9 cellular contexts compared by ENCODE assay signal in genomic region chr12:13208533-13209278, GRCh38. TPM values are rescaled to one million over a fixed set of nuclear protein-coding genes. Genes with fewer than 3 reads are reported as not detected.
A peak's percentile ranks its signal among the peaks of the same experiment; 100 is the strongest.
DNase-seq lines count a peak whose midpoint lies in the region; ATAC-seq and TF ChIP-seq lines count a peak whose summit lies in the region.
"Had no signal": no experiment of that assay in that cellular context is flagged by ENCODE, and none has a peak within 500 bp of the region (broad histone marks: within the 10 kb centered on the region; RNA-seq: fewer than 3 reads in every experiment).

No MANE protein-coding gene starts in this region.

- H3K36me3 Mint-ChIP-seq in CD8-positive, alpha-beta memory T cell = no peaks in the 10 kb centered on the region

- TF ChIP-seq CTCF in Peyer's patch (IDR thresholded peaks at IDR 0.05) (peak in 4 of 6 experiments; percentile 16 to 65 (median 53)), fibroblast of villous mesenchyme (IDR thresholded peaks at IDR 0.05; ENCODE audit: insufficient read depth, low read depth, low read length) (peak; percentile 70), smooth muscle cell (IDR thresholded peaks at IDR 0.05; ENCODE audit: borderline replicate concordance, insufficient read depth, poor library complexity, severe bottlenecking) (peak; percentile 67)

- peaks cover 6 to 8% of the 10 kb centered on the region in 2 donors for H3K27me3 Mint-ChIP-seq in CD8-positive, alpha-beta memory T cell

- peaks cover 0 to 8% (median 0%) of the 10 kb centered on the region in 3 donors for H3K36me3 ChIP-seq in Peyer's patch
- H3K36me3 ChIP-seq in smooth muscle cell (ENCODE audit: low read depth) = no peaks in the 10 kb centered on the region
- no peaks in the 10 kb centered on the region for H3K36me3 ChIP-seq in CD8-positive, alpha-beta memory T cell (ENCODE audit: insufficient read depth, low read length)
- H3K36me3 ChIP-seq: SJCRH30 had no signal

- H3K4me1 ChIP-seq in Peyer's patch = peaks cover 0 to 49% (median 0%) of the 10 kb centered on the region in 4 donors
- peaks cover 28% of the 10 kb centered on the region for H3K4me1 ChIP-seq in smooth muscle cell (ENCODE audit: low read depth)
- peaks cover 4% of the 10 kb centered on the region for H3K4me1 ChIP-seq in CD8-positive, alpha-beta memory T cell (ENCODE audit: insufficient read depth, low read length)

- 52% methylated on average over 7 of the region's 7 CpGs for WGBS in smooth muscle cell (ENCODE audit: low lambda C conversion rate)

- DNase-seq in DMS 273 (lab: John Stamatoyannopoulos, UW; ENCODE audit: unreplicated experiment) (peak; percentile 24), DMS 273 treated with DMSO at 0.1 percent for 48 hours (lab: John Stamatoyannopoulos, UW) (no peak), Peyer's patch (no peak), fibroblast of villous mesenchyme (ENCODE audit: low read depth) (peak; percentile 63), smooth muscle cell (lab: John Stamatoyannopoulos, UW; ENCODE audit: unreplicated experiment) (no peak)
- DNase-seq in CD8-positive, alpha-beta memory T cell = no peak

- H3K9me3 Mint-ChIP-seq in CD8-positive, alpha-beta memory T cell = no peaks in the 10 kb centered on the region

- CTCF ChIA-PET in CD8-positive, alpha-beta memory T cell (lab: Charles Lee) = interaction anchor here (0.9 to 9.8 kb wide), 2 partner anchors 110 to 294 kb away, joined by 3 to 88 read pairs; no protein-coding TSS in a partner anchor

- H3K27ac ChIP-seq in Peyer's patch = peak overlapping the region in 2 of 4 donors; percentile 10 to 61
- peak overlapping the region; percentile 93 for H3K27ac ChIP-seq in smooth muscle cell (ENCODE audit: low read depth)
- H3K27ac ChIP-seq in CD8-positive, alpha-beta memory T cell (ENCODE audit: low read depth, low read length) = no peak overlapping the region
- H3K27ac ChIP-seq: SJCRH30 had no signal

- peaks cover 7% of the 10 kb centered on the region for H3F3A ChIP-seq in smooth muscle cell (ENCODE audit: low read depth)

- H3K4me3 ChIP-seq in Peyer's patch (no peak overlapping the region), fibroblast of villous mesenchyme (ENCODE audit: low read depth, low read length) (no peak overlapping the region), smooth muscle cell (no peak overlapping the region)
- H3K4me3 ChIP-seq in CD8-positive, alpha-beta memory T cell (ENCODE audit: low read length) = no peak overlapping the region
- H3K4me3 ChIP-seq: SJCRH30 had no signal

- no peak overlapping the region for H3K27ac Mint-ChIP-seq in CD8-positive, alpha-beta memory T cell

- H3K27me3 ChIP-seq in Peyer's patch (no peaks in the 10 kb centered on the region), smooth muscle cell (ENCODE audit: low read depth) (no peaks in the 10 kb centered on the region)
- no peaks in the 10 kb centered on the region for H3K27me3 ChIP-seq in CD8-positive, alpha-beta memory T cell (ENCODE audit: insufficient read depth, low read length, poor library complexity, severe bottlenecking)
- H3K27me3 ChIP-seq: SJCRH30 had no signal

- peak overlapping the region; percentile 57 for H3K4me2 ChIP-seq in smooth muscle cell

- no peak overlapping the region for H3K4me3 Mint-ChIP-seq in CD8-positive, alpha-beta memory T cell

- H2AFZ ChIP-seq in smooth muscle cell (ENCODE audit: low read depth) = no peak overlapping the region

- peaks cover 7 to 18% (median 17%) of the 10 kb centered on the region in 3 donors for H3K4me1 Mint-ChIP-seq in CD8-positive, alpha-beta memory T cell

- no peak for ATAC-seq in HG03342 (IDR thresholded peaks at IDR 0.05; ENCODE audit: unreplicated experiment)
- ATAC-seq in HG02981 (IDR thresholded peaks at IDR 0.05; ENCODE audit: unreplicated experiment) = no peak

- no peaks in the 10 kb centered on the region for H4K20me1 ChIP-seq in smooth muscle cell (ENCODE audit: low read depth)

- no peaks in the 10 kb centered on the region for H3K9me3 ChIP-seq in Peyer's patch
- H3K9me3 ChIP-seq in smooth muscle cell (replicated peaks; ENCODE audit: low read depth) = no peaks in the 10 kb centered on the region
- no peaks in the 10 kb centered on the region for H3K9me3 ChIP-seq in CD8-positive, alpha-beta memory T cell (ENCODE audit: low read length)
- H3K9me3 ChIP-seq: SJCRH30 had no signal

- POLR2A ChIA-PET in CD8-positive, alpha-beta memory T cell (lab: Charles Lee) = no interaction called here

- no peak overlapping the region for H3K9ac ChIP-seq in smooth muscle cell (ENCODE audit: low read depth)

- H3K79me2 ChIP-seq in smooth muscle cell (ENCODE audit: low read depth) = no peaks in the 10 kb centered on the region

- TF ChIP-seq POLR2A in Peyer's patch (IDR thresholded peaks at IDR 0.05) = no peak

RNA-seq across cellular contexts. Expression of gene EMP1, which starts 12.2 kb away (rescaled TPM):
- total RNA-seq in Peyer's patch = 100 to 1,000 TPM in 1 of 4 donors, 10 to 100 TPM in 3; 37.1 to 110 (median 87.3) TPM
- 52.2 and 75.6 TPM in 2 replicates for total RNA-seq in fibroblast of villous mesenchyme
- total RNA-seq in smooth muscle cell = 52.0 and 53.0 TPM in 2 replicates
- polyA plus RNA-seq in smooth muscle cell = 13.2 and 34.8 TPM in 2 replicates
- 10 to 100 TPM in 1 of 2 experiments, 1 to 10 TPM in 1; 9.6 to 12.9 TPM for total RNA-seq in CD8-positive, alpha-beta memory T cell
- 0.35 TPM for polyA plus RNA-seq in CD8-positive, alpha-beta memory T cell

Comparison
In these comparisons a context has a peak if more than half of its experiments do, and no peak if none do; other contexts are left out.
1. DNase-seq: peak in DMS 273 (single experiment) and fibroblast of villous mesenchyme (single experiment); none in DMS 273 treated with DMSO at 0.1 percent for 48 hours (single experiment), Peyer's patch (0 of 3), smooth muscle cell (single experiment) and CD8-positive, alpha-beta memory T cell (0 of 5).
2. Peak in every context shown above with its lines, with median percentiles within 50 percentile points of each other: CTCF ChIP-seq.